ENCODE assay signal across 1 cellular context in the genomic region with DNA sequence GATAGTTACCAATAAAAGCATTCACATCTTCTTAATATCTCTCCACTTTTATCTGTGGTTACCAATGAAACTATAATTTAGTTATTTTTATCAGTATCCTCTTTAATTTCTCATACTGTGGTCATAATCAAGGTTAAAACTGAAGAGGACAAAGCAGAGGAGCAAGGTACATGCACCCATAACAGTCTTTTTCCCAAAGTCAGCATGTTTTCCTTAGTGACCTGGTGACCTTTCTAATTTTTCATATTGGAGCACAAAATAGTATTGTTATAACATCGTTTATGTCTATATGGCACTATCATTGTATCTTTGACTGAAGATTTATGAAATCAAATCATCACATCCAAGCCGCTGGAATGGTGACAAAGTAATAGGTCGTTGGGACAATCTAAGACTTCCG.
TF ChIP-seq lines count a peak whose summit lies in the region.

No MANE protein-coding gene starts in this region.

TF ChIP-seq in HepG2, 621 proteins besides CTCF, POLR2A, EP300 and RAD21 (continued from another document):
- TF ChIP-seq, protein P1, sequence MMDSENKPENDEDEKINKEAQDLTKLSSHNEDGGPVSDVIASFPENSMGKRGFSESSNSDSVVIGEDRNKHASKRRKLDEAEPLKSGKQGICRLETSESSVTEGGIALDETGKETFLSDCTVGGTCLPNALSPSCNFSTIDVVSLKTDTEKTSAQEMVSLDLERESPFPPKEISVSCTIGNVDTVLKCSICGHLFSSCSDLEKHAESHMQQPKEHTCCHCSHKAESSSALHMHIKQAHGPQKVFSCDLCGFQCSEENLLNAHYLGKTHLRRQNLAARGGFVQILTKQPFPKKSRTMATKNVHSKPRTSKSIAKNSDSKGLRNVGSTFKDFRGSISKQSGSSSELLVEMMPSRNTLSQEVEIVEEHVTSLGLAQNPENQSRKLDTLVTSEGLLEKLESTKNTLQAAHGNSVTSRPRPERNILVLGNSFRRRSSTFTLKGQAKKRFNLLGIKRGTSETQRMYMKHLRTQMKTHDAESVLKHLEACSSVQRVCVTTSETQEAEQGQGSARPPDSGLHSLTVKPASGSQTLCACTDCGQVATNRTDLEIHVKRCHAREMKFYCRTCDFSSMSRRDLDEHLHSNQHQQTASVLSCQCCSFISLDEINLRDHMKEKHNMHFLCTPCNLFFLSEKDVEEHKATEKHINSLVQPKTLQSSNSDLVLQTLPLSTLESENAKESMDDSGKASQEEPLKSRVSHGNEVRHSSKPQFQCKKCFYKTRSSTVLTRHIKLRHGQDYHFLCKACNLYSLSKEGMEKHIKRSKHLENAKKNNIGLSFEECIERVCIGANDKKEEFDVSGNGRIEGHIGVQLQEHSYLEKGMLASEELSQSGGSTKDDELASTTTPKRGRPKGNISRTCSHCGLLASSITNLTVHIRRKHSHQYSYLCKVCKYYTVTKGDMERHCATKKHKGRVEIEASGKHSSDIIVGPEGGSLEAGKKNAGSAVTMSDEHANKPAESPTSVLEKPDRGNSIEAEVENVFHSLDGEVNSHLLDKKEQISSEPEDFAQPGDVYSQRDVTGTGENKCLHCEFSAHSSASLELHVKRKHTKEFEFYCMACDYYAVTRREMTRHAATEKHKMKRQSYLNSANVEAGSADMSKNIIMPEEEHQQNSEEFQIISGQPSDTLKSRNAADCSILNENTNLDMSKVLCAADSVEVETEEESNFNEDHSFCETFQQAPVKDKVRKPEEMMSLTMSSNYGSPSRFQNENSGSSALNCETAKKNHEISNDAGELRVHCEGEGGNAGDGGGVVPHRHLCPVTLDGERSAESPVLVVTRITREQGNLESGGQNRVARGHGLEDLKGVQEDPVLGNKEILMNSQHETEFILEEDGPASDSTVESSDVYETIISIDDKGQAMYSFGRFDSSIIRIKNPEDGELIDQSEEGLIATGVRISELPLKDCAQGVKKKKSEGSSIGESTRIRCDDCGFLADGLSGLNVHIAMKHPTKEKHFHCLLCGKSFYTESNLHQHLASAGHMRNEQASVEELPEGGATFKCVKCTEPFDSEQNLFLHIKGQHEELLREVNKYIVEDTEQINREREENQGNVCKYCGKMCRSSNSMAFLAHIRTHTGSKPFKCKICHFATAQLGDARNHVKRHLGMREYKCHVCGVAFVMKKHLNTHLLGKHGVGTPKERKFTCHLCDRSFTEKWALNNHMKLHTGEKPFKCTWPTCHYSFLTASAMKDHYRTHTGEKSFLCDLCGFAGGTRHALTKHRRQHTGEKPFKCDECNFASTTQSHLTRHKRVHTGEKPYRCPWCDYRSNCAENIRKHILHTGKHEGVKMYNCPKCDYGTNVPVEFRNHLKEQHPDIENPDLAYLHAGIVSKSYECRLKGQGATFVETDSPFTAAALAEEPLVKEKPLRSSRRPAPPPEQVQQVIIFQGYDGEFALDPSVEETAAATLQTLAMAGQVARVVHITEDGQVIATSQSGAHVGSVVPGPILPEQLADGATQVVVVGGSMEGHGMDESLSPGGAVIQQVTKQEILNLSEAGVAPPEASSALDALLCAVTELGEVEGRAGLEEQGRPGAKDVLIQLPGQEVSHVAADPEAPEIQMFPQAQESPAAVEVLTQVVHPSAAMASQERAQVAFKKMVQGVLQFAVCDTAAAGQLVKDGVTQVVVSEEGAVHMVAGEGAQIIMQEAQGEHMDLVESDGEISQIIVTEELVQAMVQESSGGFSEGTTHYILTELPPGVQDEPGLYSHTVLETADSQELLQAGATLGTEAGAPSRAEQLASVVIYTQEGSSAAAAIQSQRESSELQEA (CRISPR knock-in tag; IDR thresholded peaks at IDR 0.05; ENCODE audit: not compliant biosample characterization) = no peak
- TF ChIP-seq MAFF (IDR thresholded peaks at IDR 0.05; ENCODE audit: low read depth, low read length) (0 out of 2 replicates have a peak, but pooled peaks have one; percentile 53), ZNF337 (CRISPR knock-in tag; IDR thresholded peaks at IDR 0.05; ENCODE audit: borderline replicate concordance, low read depth) (no peak), ZNF724P (CRISPR knock-in tag; IDR thresholded peaks at IDR 0.05; ENCODE audit: borderline replicate concordance) (no peak), MAFK (conservative IDR thresholded peaks at IDR 0.05 in 1 of 2, IDR thresholded peaks at IDR 0.05 in 1 of 2; ENCODE audit: low read length in 2 of 2) (peak; percentile 55 to 59)
- TF ChIP-seq, protein P2, sequence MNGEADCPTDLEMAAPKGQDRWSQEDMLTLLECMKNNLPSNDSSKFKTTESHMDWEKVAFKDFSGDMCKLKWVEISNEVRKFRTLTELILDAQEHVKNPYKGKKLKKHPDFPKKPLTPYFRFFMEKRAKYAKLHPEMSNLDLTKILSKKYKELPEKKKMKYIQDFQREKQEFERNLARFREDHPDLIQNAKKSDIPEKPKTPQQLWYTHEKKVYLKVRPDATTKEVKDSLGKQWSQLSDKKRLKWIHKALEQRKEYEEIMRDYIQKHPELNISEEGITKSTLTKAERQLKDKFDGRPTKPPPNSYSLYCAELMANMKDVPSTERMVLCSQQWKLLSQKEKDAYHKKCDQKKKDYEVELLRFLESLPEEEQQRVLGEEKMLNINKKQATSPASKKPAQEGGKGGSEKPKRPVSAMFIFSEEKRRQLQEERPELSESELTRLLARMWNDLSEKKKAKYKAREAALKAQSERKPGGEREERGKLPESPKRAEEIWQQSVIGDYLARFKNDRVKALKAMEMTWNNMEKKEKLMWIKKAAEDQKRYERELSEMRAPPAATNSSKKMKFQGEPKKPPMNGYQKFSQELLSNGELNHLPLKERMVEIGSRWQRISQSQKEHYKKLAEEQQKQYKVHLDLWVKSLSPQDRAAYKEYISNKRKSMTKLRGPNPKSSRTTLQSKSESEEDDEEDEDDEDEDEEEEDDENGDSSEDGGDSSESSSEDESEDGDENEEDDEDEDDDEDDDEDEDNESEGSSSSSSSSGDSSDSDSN (CRISPR knock-in tag; IDR thresholded peaks at IDR 0.05) = no peak
